Comparison of ENCODE assay signal across 16 cellular contexts in the genomic region with DNA sequence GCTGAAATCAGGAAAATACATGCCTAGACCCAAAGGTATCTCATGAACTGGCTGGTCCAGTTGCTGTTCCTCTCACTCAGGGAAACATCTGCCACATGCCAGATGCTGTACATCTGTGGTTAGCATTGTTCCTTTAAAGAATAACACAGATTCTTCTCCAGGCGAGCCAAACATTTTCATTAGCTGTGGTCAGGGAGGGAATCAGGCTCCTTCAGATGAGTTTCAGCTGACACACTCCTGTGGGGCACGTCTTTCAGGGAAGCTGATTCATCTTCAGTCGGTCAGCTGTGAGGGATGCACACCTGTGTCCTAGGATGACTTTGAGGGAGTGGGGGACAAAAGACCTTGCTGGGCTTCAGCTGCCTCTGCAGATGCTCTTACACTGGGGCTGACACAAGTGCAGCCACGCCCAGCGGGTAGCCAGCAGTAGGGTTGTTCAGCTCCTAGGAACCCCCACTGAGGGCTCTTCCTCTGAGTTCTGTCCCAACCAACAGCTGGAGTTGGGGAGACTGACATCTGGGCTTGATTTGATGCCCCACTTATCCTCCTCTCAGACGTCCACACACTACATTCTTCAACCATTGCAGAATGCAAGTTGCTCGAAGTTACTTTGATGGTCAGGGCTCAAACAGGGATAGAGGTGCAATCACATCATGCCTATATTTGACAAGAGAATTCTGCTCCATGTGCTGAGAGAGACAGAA.
DNase-seq lines count a peak whose midpoint lies in the region; ATAC-seq and TF ChIP-seq lines count a peak whose summit lies in the region.
"Had no signal": no experiment of that assay in that cellular context is flagged by ENCODE, and none has a peak within 500 bp of the region (broad histone marks: within the 10 kb centered on the region; RNA-seq: fewer than 3 reads in every experiment).

No MANE protein-coding gene starts in this region.

- intact Hi-C loops in lower lobe of right lung (cut with DNase I) = no loop called here

- no peak overlapping the region for H3K27ac Mint-ChIP-seq in type B pancreatic cell
- H3K27ac Mint-ChIP-seq: memory B cell had no signal

- DNase-seq in NCI-H748 (lab: John Stamatoyannopoulos, UW; ENCODE audit: unreplicated experiment) (peak; percentile 7), NCI-H748 treated with DMSO at 0.1 percent for 48 hours (lab: John Stamatoyannopoulos, UW) (no peak), SW480 (ENCODE audit: low spot score) (peak; percentile 17), fibroblast of peridontal ligament (ENCODE audit: extremely low read depth) (peak; percentile 31), smooth muscle cell of the brain vasculature (ENCODE audit: low read depth, low spot score) (peak; percentile 40), left lobe of liver (ENCODE audit: low spot score) (no peak), type B pancreatic cell (ENCODE audit: extremely low spot score, unreplicated experiment) (no peak), lower lobe of right lung (no peak)
- DNase-seq: activated CD8-positive, alpha-beta memory T cell treated with anti-CD3 and anti-CD28 coated beads for 24 hours; MG63; NCI-H774; stomach had no signal

- no peaks in the 10 kb centered on the region for H3K9me3 Mint-ChIP-seq in type B pancreatic cell
- H3K9me3 Mint-ChIP-seq: central memory CD8-positive, alpha-beta T cell; memory B cell had no signal

- H3K4me3 ChIP-seq in lower lobe of right lung = no peak overlapping the region
- H3K4me3 ChIP-seq: MG63, stomach had no signal

- no peak overlapping the region for H3K27ac ChIP-seq in lower lobe of right lung
- H3K27ac ChIP-seq: 22Rv1, stomach had no signal

- H3K36me3 ChIP-seq in lower lobe of right lung = no peaks in the 10 kb centered on the region
- H3K36me3 ChIP-seq: MG63, stomach had no signal

- no peak for ATAC-seq in left lobe of liver
- ATAC-seq in lower lobe of right lung = no peak
- ATAC-seq: Right ventricle myocardium inferior had no signal

- no peak overlapping the region for H3K4me3 Mint-ChIP-seq in type B pancreatic cell
- H3K4me3 Mint-ChIP-seq: central memory CD8-positive, alpha-beta T cell; memory B cell had no signal

- H3K27me3 Mint-ChIP-seq in type B pancreatic cell = peaks cover 11% of the 10 kb centered on the region
- H3K27me3 Mint-ChIP-seq: central memory CD8-positive, alpha-beta T cell; memory B cell had no signal

- TF ChIP-seq CTCF in type B pancreatic cell (conservative IDR thresholded peaks at IDR 0.05) (no peak), lower lobe of right lung (IDR thresholded peaks at IDR 0.05) (no peak)

- no peaks in the 10 kb centered on the region for H3K9me3 ChIP-seq in lower lobe of right lung
- H3K9me3 ChIP-seq: MG63, stomach had no signal

- no peaks in the 10 kb centered on the region for H3K27me3 ChIP-seq in lower lobe of right lung (ENCODE audit: low read depth)
- H3K27me3 ChIP-seq: MG63, stomach had no signal

- no peaks in the 10 kb centered on the region for H3K36me3 Mint-ChIP-seq in type B pancreatic cell
- H3K36me3 Mint-ChIP-seq: memory B cell had no signal

- peaks cover 7% of the 10 kb centered on the region for H3K4me1 ChIP-seq in lower lobe of right lung
- H3K4me1 ChIP-seq: stomach had no signal

- no peaks in the 10 kb centered on the region for H3K4me1 Mint-ChIP-seq in type B pancreatic cell (ENCODE audit: unreplicated experiment)
- H3K4me1 Mint-ChIP-seq: central memory CD8-positive, alpha-beta T cell; memory B cell had no signal

Comparison
In these comparisons a context has a peak if more than half of its experiments do, and no peak if none do; other contexts are left out.
1. DNase-seq: peak in NCI-H748 (single experiment), SW480 (single experiment), fibroblast of peridontal ligament (single experiment) and smooth muscle cell of the brain vasculature (single experiment); none in NCI-H748 treated with DMSO at 0.1 percent for 48 hours (single experiment), left lobe of liver (single experiment), type B pancreatic cell (single experiment) and lower lobe of right lung (single experiment).